14 cellular contexts compared by ENCODE assay signal in the genomic region with DNA sequence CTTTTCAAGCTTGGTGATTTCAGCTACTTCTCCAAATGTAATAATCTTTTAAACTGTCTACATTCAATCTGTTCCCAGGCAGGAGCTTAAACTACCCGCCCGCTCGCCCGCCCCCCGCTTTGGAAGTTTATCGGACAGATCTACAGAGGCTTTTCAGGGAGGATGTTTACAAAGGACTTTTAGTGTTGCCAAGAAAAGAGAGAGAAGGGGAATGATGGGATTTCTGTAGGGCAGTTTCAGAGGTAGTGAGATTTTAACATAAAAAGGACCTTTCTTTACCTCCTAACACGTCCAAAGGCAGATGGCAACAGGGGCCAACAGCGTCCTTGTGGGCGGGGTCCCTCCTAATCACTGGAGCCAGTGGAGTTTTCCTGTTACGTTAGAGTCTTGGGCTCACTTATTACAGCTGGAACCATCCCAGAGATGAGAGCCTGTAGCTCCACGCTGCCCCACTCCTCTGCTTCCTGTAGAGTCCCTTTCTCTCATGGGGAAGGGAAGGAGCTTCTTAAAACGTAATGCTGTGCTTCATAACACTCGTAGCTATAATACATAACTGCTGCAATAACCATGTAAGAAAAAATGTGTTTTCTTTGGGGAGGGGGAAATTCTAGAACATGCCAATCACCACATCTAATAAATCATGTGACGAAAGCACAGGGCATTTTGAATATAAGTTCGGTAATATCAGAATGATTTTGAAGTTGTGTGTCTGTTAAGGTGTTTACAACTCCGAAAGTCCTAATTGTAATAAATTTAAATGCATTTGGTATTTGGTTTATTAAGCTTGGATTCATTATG. TPM values are rescaled to one million over a fixed set of nuclear protein-coding genes. Genes with fewer than 3 reads are reported as not detected.
DNase-seq lines count a peak whose midpoint lies in the region; ATAC-seq and TF ChIP-seq lines count a peak whose summit lies in the region.
"Had no signal": no experiment of that assay in that cellular context is flagged by ENCODE, and none has a peak within 500 bp of the region (broad histone marks: within the 10 kb centered on the region; RNA-seq: fewer than 3 reads in every experiment).

No MANE protein-coding gene starts in this region.

- H3K9me3 ChIP-seq in HAP-1 (no peaks in the 10 kb centered on the region), prostate gland (no peaks in the 10 kb centered on the region)

- DNase-seq in HAP-1 (ENCODE audit: low spot score in 2 of 2) (peak; percentile 63 to 69), SK-N-DZ (ENCODE audit: low spot score) (peak; percentile 39), left ventricle myocardium superior (peak; percentile 53), prostate gland (ENCODE audit: low spot score) (peak; percentile 55), glomerular visceral epithelial cell (ENCODE audit: extremely low spot score) (no peak)
- DNase-seq: activated CD4-positive, alpha-beta T cell treated with anti-CD3 and anti-CD28 coated beads, Interleukin-2, amount 50 U/mL, for 1 hour; activated naive CD8-positive, alpha-beta T cell treated with anti-CD3 and anti-CD28 coated beads for 36 hours; CD4-positive, CD25-positive, alpha-beta regulatory T cell; kidney; NCI-H2171 treated with DMSO at 0.1 percent for 48 hours; retina had no signal

- ATAC-seq in left ventricle myocardium superior (peak; percentile 82), HG03025 (IDR thresholded peaks at IDR 0.05; ENCODE audit: low FRiP score, unreplicated experiment) (no peak), GM18861 (IDR thresholded peaks at IDR 0.05; ENCODE audit: unreplicated experiment) (no peak), GM19328 (IDR thresholded peaks at IDR 0.05; ENCODE audit: unreplicated experiment) (no peak)

- H3K4me1 ChIP-seq in HAP-1 (peaks cover 24% of the 10 kb centered on the region), prostate gland (replicated peaks) (peaks cover 5% of the 10 kb centered on the region)

- intact Hi-C loops in left ventricle myocardium superior (cut with micrococcal nuclease) = no loop called here
- intact Hi-C loops in prostate gland (cut with DNase I) = no loop called here

- H3K27ac ChIP-seq in prostate gland = peak overlapping the region; percentile 59 to 70

- H3K27me3 ChIP-seq in HAP-1 (ENCODE audit: low read depth) (no peaks in the 10 kb centered on the region), prostate gland (replicated peaks; ENCODE audit: insufficient read depth) (no peaks in the 10 kb centered on the region)

- WGBS in prostate gland = 19% methylated on average over 16 of the region's 16 CpGs

- no peak for TF ChIP-seq POLR2A in prostate gland (IDR thresholded peaks at IDR 0.05)

- in situ Hi-C loops in HAP-1 (cut with MboI; ENCODE audit: low sequenced_read_pairs) = no loop called here

- H3K4me3 ChIP-seq in HAP-1 = no peak overlapping the region
- no peak overlapping the region for H3K4me3 ChIP-seq in prostate gland

- peak in 1 of 4 experiments; percentile 7 for TF ChIP-seq CTCF in prostate gland (IDR thresholded peaks at IDR 0.05)

- H3K36me3 ChIP-seq in HAP-1 (replicated peaks) (no peaks in the 10 kb centered on the region), prostate gland (no peaks in the 10 kb centered on the region)

RNA-seq across cellular contexts. Expression of a gene that starts 30.9 kb away (rescaled TPM):
- 0.14 and 0.22 TPM in 2 replicates for polyA plus RNA-seq in SK-N-DZ (2014; cell fraction: cytosol; rRNA removed)
- 0.09 and 1.9 TPM in 2 replicates for polyA plus RNA-seq in SK-N-DZ (2014; cell fraction: nucleus; rRNA removed)
- total RNA-seq in left ventricle myocardium superior = 13.4 TPM
- 100 to 1,000 TPM in 1 of 2 donors, 10 to 100 TPM in 1; 92.4 to 174 TPM for total RNA-seq in prostate gland
